ENCODE assay signal across 9 cellular contexts in genomic region chr20:46324960-46325703, GRCh38. TPM values are rescaled to one million over a fixed set of nuclear protein-coding genes. Genes with fewer than 3 reads are reported as not detected.
DNase-seq lines count a peak whose midpoint lies in the region; ATAC-seq and TF ChIP-seq lines count a peak whose summit lies in the region.
"Had no signal": no experiment of that assay in that cellular context is flagged by ENCODE, and none has a peak within 500 bp of the region (broad histone marks: within the 10 kb centered on the region; RNA-seq: fewer than 3 reads in every experiment).

No MANE protein-coding gene starts in this region.

- TF ChIP-seq CTCF in LNCaP clone FGC (IDR thresholded peaks at IDR 0.05; ENCODE audit: control insufficient read depth, extremely low read depth, insufficient read depth) (peak; percentile 41), osteocyte (IDR thresholded peaks at IDR 0.05) (peak; percentile 37)

- H3K4me1 Mint-ChIP-seq in osteocyte (ENCODE audit: unreplicated experiment) = no peaks in the 10 kb centered on the region

- H3K36me3 Mint-ChIP-seq in osteocyte (ENCODE audit: unreplicated experiment) = no peaks in the 10 kb centered on the region

- H3K27me3 ChIP-seq in aorta (ENCODE audit: control insufficient read depth in 1 of 2, insufficient read depth in 2 of 2, low read length in 1 of 2) = no peaks in the 10 kb centered on the region

- no peaks in the 10 kb centered on the region for H3K36me3 ChIP-seq in aorta (ENCODE audit: control insufficient read depth in 1 of 2, insufficient read depth in 2 of 2, low read length in 1 of 2)
- H3K36me3 ChIP-seq: neutrophil had no signal

- no peaks in the 10 kb centered on the region for H3K4me1 ChIP-seq in aorta (ENCODE audit: control insufficient read depth in 1 of 2, insufficient read depth in 2 of 2, low read length in 2 of 2)

- 56 to 58% methylated on average over 6 of the region's 6 CpGs for WGBS in aorta, 2 donors

- H3K27me3 Mint-ChIP-seq in osteocyte (ENCODE audit: unreplicated experiment) = peaks cover 34% of the 10 kb centered on the region

- no peaks in the 10 kb centered on the region for H3K9me3 ChIP-seq in aorta (ENCODE audit: control insufficient read depth, low read length)
- H3K9me3 ChIP-seq: neutrophil had no signal

- no peak overlapping the region for H3K27ac Mint-ChIP-seq in osteocyte (ENCODE audit: unreplicated experiment)

- intact Hi-C loops in aorta (cut with DNase I) = no loop called here

- no peak overlapping the region for H3K27ac ChIP-seq in aorta (ENCODE audit: low read depth in 1 of 2, low read length in 2 of 2)
- H3K27ac ChIP-seq: neutrophil had no signal

- DNase-seq in NCI-H524 (lab: John Stamatoyannopoulos, UW) (peak; percentile 52 to 68), NCI-H524 treated with DMSO at 0.1 percent for 48 hours (lab: John Stamatoyannopoulos, UW) (no peak), LNCaP clone FGC (ENCODE audit: low read depth) (no peak), astrocyte of the hippocampus (ENCODE audit: low read depth, low spot score) (peak; percentile 45), osteocyte (ENCODE audit: extremely low spot score, unreplicated experiment) (no peak), cerebellum (ENCODE audit: low spot score) (no peak), aorta (no peak)
- no peak for DNase-seq in stimulated activated CD4-positive, alpha-beta T cell treated with anti-CD3 and anti-CD28 coated beads, Interleukin-4, amount 100 ng/mL, for 24 hours

- H3K9me3 Mint-ChIP-seq in osteocyte (ENCODE audit: unreplicated experiment) = no peaks in the 10 kb centered on the region

- H3K4me3 Mint-ChIP-seq in osteocyte (ENCODE audit: unreplicated experiment) = no peak overlapping the region

- no peak overlapping the region for H3K4me3 ChIP-seq in LNCaP clone FGC (ENCODE audit: low read depth, low read length)
- no peak overlapping the region for H3K4me3 ChIP-seq in aorta (ENCODE audit: low read length in 2 of 2)

- no peak for ATAC-seq in aorta (ENCODE audit: low FRiP score)

RNA-seq across cellular contexts. Expression of gene CDH22, which starts 16.8 kb away (rescaled TPM):
- not detected in 2 replicates for total RNA-seq in osteocyte
- total RNA-seq in cerebellum = 3.1 TPM
- total RNA-seq in aorta = not detected
- not detected for polyA plus RNA-seq in aorta

Comparison
In these comparisons a context has a peak if more than half of its experiments do, and no peak if none do; other contexts are left out.
1. DNase-seq: peak in NCI-H524 (2 of 2) and astrocyte of the hippocampus (single experiment); none in NCI-H524 treated with DMSO at 0.1 percent for 48 hours (single experiment), LNCaP clone FGC (single experiment), osteocyte (single experiment), cerebellum (single experiment), stimulated activated CD4-positive, alpha-beta T cell treated with anti-CD3 and anti-CD28 coated beads, Interleukin-4, amount 100 ng/mL, for 24 hours (single experiment) and aorta (0 of 2).